In genomic region chr13:42107006-42107405, GRCh38 we compare ENCODE assay signal across 1 cellular context.
TF ChIP-seq lines count a peak whose summit lies in the region.

No MANE protein-coding gene starts in this region.

TF ChIP-seq in H1, 55 proteins besides CTCF, POLR2A, EP300 and RAD21:
- TF ChIP-seq USF2 (IDR thresholded peaks at IDR 0.05; ENCODE audit: low read length) (no peak), TAF7 (optimal IDR thresholded peaks at IDR 0.05; ENCODE audit: borderline replicate concordance, low read depth, low read length) (no peak), SUZ12 (IDR thresholded peaks at IDR 0.05; ENCODE audit: low read length) (no peak), POU5F1 (IDR thresholded peaks at IDR 0.05; ENCODE audit: low read depth, low read length) (no peak), RBBP5 (IDR thresholded peaks at IDR 0.05; ENCODE audit: borderline replicate concordance, low read depth, low read length) (no peak), BACH1 (IDR thresholded peaks at IDR 0.05; ENCODE audit: low read length) (no peak), CHD1 (IDR thresholded peaks at IDR 0.05; ENCODE audit: low read depth, low read length) (no peak), GABPA (IDR thresholded peaks at IDR 0.05; ENCODE audit: borderline replicate concordance, insufficient read depth, low read length) (no peak), JUND (IDR thresholded peaks at IDR 0.05; ENCODE audit: low read length) (no peak), TEAD4 (IDR thresholded peaks at IDR 0.05; ENCODE audit: low read depth, low read length) (no peak), CHD7 (IDR thresholded peaks at IDR 0.05; ENCODE audit: insufficient replicate concordance, low read length) (no peak), POLR2AphosphoS5 (IDR thresholded peaks at IDR 0.05; ENCODE audit: low read depth, low read length) (no peak), TCF12 (IDR thresholded peaks at IDR 0.05; ENCODE audit: low read depth, low read length) (no peak)
TF ChIP-seq in H1: peak in this region for 0.
